ENCODE assay signal across 22 cellular contexts in genomic region chr19:3682286-3682685, GRCh38. TPM values are rescaled to one million over a fixed set of nuclear protein-coding genes. Genes with fewer than 3 reads are reported as not detected.
"Had no signal": no experiment of that assay in that cellular context is flagged by ENCODE, and none has a peak within 500 bp of the region (broad histone marks: within the 10 kb centered on the region; RNA-seq: fewer than 3 reads in every experiment).

No MANE protein-coding gene starts in this region.

- ATAC-seq: activated naive CD4-positive, alpha-beta T cell treated with anti-CD3 and anti-CD28 coated beads, Interleukin-2, amount 50 U/mL, for 72 hours; activated T-helper 17 cell treated with anti-CD3 and anti-CD28 coated beads, Interleukin-2, amount 50 U/mL, for 72 hours; effector memory CD8-positive, alpha-beta T cell; mucosa of descending colon; stimulated activated naive B cell treated with anti-CD40 and anti-IgM and Interleukin-4, amounts not matched to agents 10 μg/mL and 1 μg/mL and 100 μg/mL, for 72 hours had no signal

- H3K27me3 Mint-ChIP-seq: activated T-cell treated with anti-CD3 and anti-CD28 coated beads, Interleukin-2, amount 50 U/mL, for 24 hours; activated T-helper 17 cell treated with anti-CD3 and anti-CD28 coated beads, Interleukin-2, amount 50 U/mL, for 72 hours; central memory CD8-positive, alpha-beta T cell; effector memory CD8-positive, alpha-beta T cell; memory B cell; stimulated activated naive B cell treated with anti-CD40 and anti-IgM and Interleukin-4, amounts not matched to agents 10 μg/mL and 1 μg/mL and 100 μg/mL, for 72 hours had no signal

- H3K27ac ChIP-seq: colonic mucosa, epithelial cell of prostate, upper lobe of left lung had no signal

- H3K4me3 ChIP-seq: ascending aorta, breast epithelium, colonic mucosa, mucosa of descending colon, upper lobe of left lung had no signal

- H3K36me3 ChIP-seq: breast epithelium, colonic mucosa had no signal

- H3K27me3 ChIP-seq: ascending aorta, breast epithelium, colonic mucosa, dorsolateral prefrontal cortex, upper lobe of left lung had no signal

- H3K27ac Mint-ChIP-seq: activated naive CD4-positive, alpha-beta T cell treated with anti-CD3 and anti-CD28 coated beads, Interleukin-2, amount 50 U/mL, for 72 hours; activated T-cell treated with anti-CD3 and anti-CD28 coated beads, Interleukin-2, amount 50 U/mL, for 24 hours; activated T-helper 17 cell treated with anti-CD3 and anti-CD28 coated beads, Interleukin-2, amount 50 U/mL, for 72 hours; memory B cell; stimulated activated naive B cell treated with anti-CD40 and anti-IgM and Interleukin-4, amounts not matched to agents 10 μg/mL and 1 μg/mL and 100 μg/mL, for 72 hours had no signal

- H3K4me1 ChIP-seq: colonic mucosa, parathyroid adenoma had no signal

- H3K4me3 Mint-ChIP-seq: activated T-cell treated with anti-CD3 and anti-CD28 coated beads, Interleukin-2, amount 50 U/mL, for 24 hours; activated T-helper 17 cell treated with anti-CD3 and anti-CD28 coated beads, Interleukin-2, amount 50 U/mL, for 72 hours; central memory CD8-positive, alpha-beta T cell; effector memory CD8-positive, alpha-beta T cell; memory B cell; nephron progenitor cell; stimulated activated naive B cell treated with anti-CD40 and anti-IgM and Interleukin-4, amounts not matched to agents 10 μg/mL and 1 μg/mL and 100 μg/mL, for 72 hours had no signal

- H3K9me3 Mint-ChIP-seq: activated naive CD4-positive, alpha-beta T cell treated with anti-CD3 and anti-CD28 coated beads, Interleukin-2, amount 50 U/mL, for 72 hours; activated T-cell treated with anti-CD3 and anti-CD28 coated beads, Interleukin-2, amount 50 U/mL, for 24 hours; activated T-helper 17 cell treated with anti-CD3 and anti-CD28 coated beads, Interleukin-2, amount 50 U/mL, for 72 hours; central memory CD8-positive, alpha-beta T cell; effector memory CD8-positive, alpha-beta T cell; memory B cell; stimulated activated naive B cell treated with anti-CD40 and anti-IgM and Interleukin-4, amounts not matched to agents 10 μg/mL and 1 μg/mL and 100 μg/mL, for 72 hours had no signal

- H3K9ac ChIP-seq: parathyroid adenoma had no signal

- H2AFZ ChIP-seq: parathyroid adenoma had no signal

- DNase-seq: activated T-cell treated with anti-CD3 and anti-CD28 coated beads, Interleukin-2, amount 50 U/mL, for 24 hours; colonic mucosa; dorsolateral prefrontal cortex; effector memory CD8-positive, alpha-beta T cell; hippocampal formation; mucosa of descending colon; stimulated activated CD4-positive, alpha-beta T cell treated with anti-CD3 and anti-CD28 coated beads, Interleukin-2, amount 100 ng/mL, for 48 hours; stimulated activated CD8-positive, alpha-beta memory T cell treated with anti-CD3 and anti-CD28 coated beads, Interleukin-4, amount 100 ng/mL, for 48 hours; stimulated activated naive B cell treated with anti-CD40 and anti-IgM and Interleukin-4, amounts not matched to agents 10 μg/mL and 1 μg/mL and 100 μg/mL, for 72 hours; T-helper 9 cell; upper lobe of left lung had no signal

- H3K9me3 ChIP-seq: colonic mucosa, mucosa of descending colon had no signal

RNA-seq across cellular contexts. Expression of gene TJP3, which starts 25.9 kb away (rescaled TPM):
- total RNA-seq: fibroblast of villous mesenchyme, glomerular endothelial cell had no signal
